ENCODE assay signal across 8 cellular contexts in the genomic region with DNA sequence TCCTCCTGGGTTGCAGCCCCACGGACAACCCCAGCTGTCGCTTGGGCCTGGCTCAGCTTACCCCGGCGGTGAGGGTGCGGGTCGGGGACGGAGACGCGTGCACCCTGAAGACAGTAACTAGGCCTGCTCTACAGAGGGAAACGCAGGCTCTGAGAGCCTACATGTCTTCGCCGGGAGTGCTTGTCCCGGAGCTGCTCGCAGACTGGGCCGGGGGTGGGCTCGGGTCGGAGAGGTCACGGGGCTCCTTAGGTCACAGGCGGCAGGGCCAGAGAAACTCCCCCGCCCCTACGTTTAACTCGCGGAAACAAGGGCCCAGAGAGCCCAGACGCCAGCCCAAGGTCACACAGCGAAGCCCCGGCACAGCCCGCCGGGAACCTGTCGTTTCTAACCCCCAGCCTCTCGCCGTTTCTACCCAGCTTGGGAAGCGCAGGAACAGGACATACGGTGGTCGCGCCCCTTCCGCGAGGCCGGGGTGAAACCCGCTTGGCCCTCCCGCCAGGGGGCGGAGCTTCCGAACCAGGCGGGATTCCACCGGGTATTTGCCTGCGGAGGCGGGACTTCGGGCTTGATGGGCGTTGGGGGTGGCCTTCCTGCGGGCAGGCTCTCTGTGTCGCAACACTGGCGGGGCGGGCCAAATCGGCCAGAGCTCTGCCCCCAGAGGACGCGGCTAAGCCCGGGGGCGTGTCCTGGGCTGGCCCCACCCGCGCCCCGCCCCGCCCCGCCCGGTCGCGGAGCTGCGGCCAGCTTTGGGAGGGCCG. TPM values are rescaled to one million over a fixed set of nuclear protein-coding genes. Genes with fewer than 3 reads are reported as not detected.
DNase-seq lines count a peak whose midpoint lies in the region; ATAC-seq lines count a peak whose summit lies in the region.

A gene with protein sequence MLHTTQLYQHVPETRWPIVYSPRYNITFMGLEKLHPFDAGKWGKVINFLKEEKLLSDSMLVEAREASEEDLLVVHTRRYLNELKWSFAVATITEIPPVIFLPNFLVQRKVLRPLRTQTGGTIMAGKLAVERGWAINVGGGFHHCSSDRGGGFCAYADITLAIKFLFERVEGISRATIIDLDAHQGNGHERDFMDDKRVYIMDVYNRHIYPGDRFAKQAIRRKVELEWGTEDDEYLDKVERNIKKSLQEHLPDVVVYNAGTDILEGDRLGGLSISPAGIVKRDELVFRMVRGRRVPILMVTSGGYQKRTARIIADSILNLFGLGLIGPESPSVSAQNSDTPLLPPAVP (plus strand): TSS at position 725 of the 758 bp plus-strand sequence. CDS start 42 bp downstream, outside the sequence.

- no peaks in the 10 kb centered on the region for H3K27me3 ChIP-seq in esophagus (ENCODE audit: control insufficient read depth in 1 of 2, insufficient read depth in 2 of 2, low read length in 2 of 2)
- no peaks in the 10 kb centered on the region for H3K27me3 ChIP-seq in muscle layer of colon (ENCODE audit: control insufficient read depth in 1 of 2, insufficient read depth in 2 of 2, low read length in 2 of 2)

- H3K9me3 Mint-ChIP-seq in IgD-negative memory B cell, result no peaks in the 10 kb centered on the region
- no peaks in the 10 kb centered on the region for H3K9me3 Mint-ChIP-seq in activated T-cell treated with anti-CD3 and anti-CD28 coated beads, Interleukin-2, amount 50 U/mL, for 24 hours

- H3K9me3 ChIP-seq in esophagus (ENCODE audit: control insufficient read depth in 2 of 2, insufficient read depth in 1 of 2, low read depth in 1 of 2, low read length in 1 of 2) (no peaks in the 10 kb centered on the region), muscle layer of colon (ENCODE audit: low read length) (no peaks in the 10 kb centered on the region)

- 0 to 1% methylated on average over 67 of the region's 67 CpGs for WGBS in esophagus, 2 donors

- H3K4me1 Mint-ChIP-seq in IgD-negative memory B cell, result peaks cover 0 to 6% (median 3%) of the 10 kb centered on the region in 3 donors
- H3K4me1 Mint-ChIP-seq in activated T-cell treated with anti-CD3 and anti-CD28 coated beads, Interleukin-2, amount 50 U/mL, for 24 hours (ENCODE audit: low read depth), result peaks cover 26% of the 10 kb centered on the region

- DNase-seq in DMS153 (lab: John Stamatoyannopoulos, UW) (peak; percentile 65), OCI-M1 (lab: John Stamatoyannopoulos, UW) (peak; percentile 96)
- peak; percentile 98 for DNase-seq in activated T-cell treated with anti-CD3 and anti-CD28 coated beads, Interleukin-2, amount 50 U/mL, for 24 hours
- peak; percentile 94 to 95 for DNase-seq in stimulated activated CD8-positive, alpha-beta memory T cell treated with anti-CD3 and anti-CD28 coated beads, Interleukin-7, amount 100 ng/mL, for 1 hour (ENCODE audit: low read depth in 2 of 2)

- H3K4me1 ChIP-seq in esophagus (ENCODE audit: control insufficient read depth in 2 of 2, insufficient read depth in 2 of 2, low read length in 1 of 2), result peaks cover 12 to 14% of the 10 kb centered on the region in 2 donors
- peaks cover 9% of the 10 kb centered on the region for H3K4me1 ChIP-seq in muscle layer of colon (ENCODE audit: insufficient read depth, low read length)

- peak; percentile 96 for ATAC-seq in GM21529 (IDR thresholded peaks at IDR 0.05; ENCODE audit: unreplicated experiment)

- H3K4me3 ChIP-seq in esophagus (ENCODE audit: low read depth in 1 of 2, low read length in 2 of 2) (peak within 1 kb of the TSS; percentile 54 to 76), muscle layer of colon (ENCODE audit: low read depth in 1 of 2, low read length in 2 of 2) (peak within 1 kb of the TSS; percentile 82 to 84)

- no peaks in the 10 kb centered on the region for H3K36me3 Mint-ChIP-seq in IgD-negative memory B cell
- H3K36me3 Mint-ChIP-seq in activated T-cell treated with anti-CD3 and anti-CD28 coated beads, Interleukin-2, amount 50 U/mL, for 24 hours (ENCODE audit: low read depth), result peaks cover 4% of the 10 kb centered on the region

- H3K36me3 ChIP-seq in esophagus (ENCODE audit: control insufficient read depth in 2 of 2, insufficient read depth in 2 of 2, low read length in 1 of 2) (peaks cover 0 to 3% of the 10 kb centered on the region in 2 donors), muscle layer of colon (ENCODE audit: insufficient read depth, low read length) (no peaks in the 10 kb centered on the region)

- peak within 1 kb of the TSS; percentile 31 to 90 (median 72) for H3K27ac Mint-ChIP-seq in IgD-negative memory B cell
- H3K27ac Mint-ChIP-seq in activated T-cell treated with anti-CD3 and anti-CD28 coated beads, Interleukin-2, amount 50 U/mL, for 24 hours, result peak within 1 kb of the TSS; percentile 92

- peak within 1 kb of the TSS; percentile 92 to 95 for H3K27ac ChIP-seq in esophagus (ENCODE audit: low read depth in 2 of 2, low read length in 1 of 2)
- H3K27ac ChIP-seq in muscle layer of colon (ENCODE audit: low read depth, low read length), result peak within 1 kb of the TSS; percentile 96

- H3K27me3 Mint-ChIP-seq in IgD-negative memory B cell, result no peaks in the 10 kb centered on the region
- H3K27me3 Mint-ChIP-seq in activated T-cell treated with anti-CD3 and anti-CD28 coated beads, Interleukin-2, amount 50 U/mL, for 24 hours, result no peaks in the 10 kb centered on the region

- H3K9ac ChIP-seq in muscle layer of colon (ENCODE audit: low read length), result peak within 1 kb of the TSS; percentile 78

- peak within 1 kb of the TSS; percentile 91 to 98 (median 96) for H3K4me3 Mint-ChIP-seq in IgD-negative memory B cell
- peak within 1 kb of the TSS; percentile 87 for H3K4me3 Mint-ChIP-seq in activated T-cell treated with anti-CD3 and anti-CD28 coated beads, Interleukin-2, amount 50 U/mL, for 24 hours

RNA-seq across cellular contexts. Expression of the gene that starts here (rescaled TPM):
- polyA plus RNA-seq in IgD-negative memory B cell (1.3 TPM), esophagus (10 to 100 TPM; 12.9 TPM)

Comparison
In these comparisons a context has a peak if more than half of its experiments do, and no peak if none do; other contexts are left out.
1. Peak in every context shown above with its lines: DNase-seq, ATAC-seq, H3K4me3 ChIP-seq and H3K27ac ChIP-seq.